Comparison of ENCODE assay signal across 14 cellular contexts in genomic region chr22:46131151-46131587, GRCh38. TPM values are rescaled to one million over a fixed set of nuclear protein-coding genes. Genes with fewer than 3 reads are reported as not detected.
DNase-seq lines count a peak whose midpoint lies in the region; ATAC-seq, FAIRE-seq and TF ChIP-seq lines count a peak whose summit lies in the region.
"Had no signal": no experiment of that assay in that cellular context is flagged by ENCODE, and none has a peak within 500 bp of the region (broad histone marks: within the 10 kb centered on the region; RNA-seq: fewer than 3 reads in every experiment).

No MANE protein-coding gene starts in this region.

- H3K18ac ChIP-seq in H1 (ENCODE audit: extremely low read depth, low read length), result no peak overlapping the region

- H3K4me1 ChIP-seq in DND-41 (ENCODE audit: insufficient read depth, low read length), result no peaks in the 10 kb centered on the region
- H3K4me1 ChIP-seq in H1 (replicated peaks in 1 of 4; ENCODE audit: control insufficient read depth in 3 of 4, insufficient read depth in 4 of 4, low read length in 3 of 4), result no peaks in the 10 kb centered on the region
- H3K4me1 ChIP-seq: prostate gland, tibial artery had no signal

- H3K14ac ChIP-seq in H1 (ENCODE audit: insufficient read length), result no peak overlapping the region

- no peak overlapping the region for H4K5ac ChIP-seq in H1 (ENCODE audit: insufficient read length, low read depth, low read length)

- no peak overlapping the region for H3K4me3 ChIP-seq in DND-41 (ENCODE audit: low read depth in 1 of 2, low read length in 2 of 2)
- no peak overlapping the region for H3K4me3 ChIP-seq in LNCaP clone FGC (ENCODE audit: low read depth, low read length)
- no peak overlapping the region for H3K4me3 ChIP-seq in H1 (ENCODE audit: extremely low read depth in 1 of 4, insufficient read depth in 2 of 4, low read depth in 3 of 4, low read length in 4 of 4)
- H3K4me3 ChIP-seq: prostate gland, tibial artery had no signal

- no peak overlapping the region for H3K4me2 ChIP-seq in DND-41 (ENCODE audit: insufficient read depth, low read length)
- no peak overlapping the region for H3K4me2 ChIP-seq in H1 (ENCODE audit: insufficient read depth in 1 of 2, low read depth in 2 of 2, low read length in 2 of 2)

- H4K91ac ChIP-seq in H1 (replicated peaks; ENCODE audit: insufficient read length, low read length), result no peak overlapping the region

- H2BK15ac ChIP-seq in H1 (ENCODE audit: low read length), result no peak overlapping the region

- no peaks in the 10 kb centered on the region for H3K79me2 ChIP-seq in DND-41 (ENCODE audit: insufficient read depth, low read length)
- H3K79me2 ChIP-seq in H1 (ENCODE audit: control insufficient read depth in 1 of 2, insufficient read depth in 2 of 2, low read length in 2 of 2), result no peaks in the 10 kb centered on the region

- no peak overlapping the region for H2AFZ ChIP-seq in DND-41 (ENCODE audit: low read depth, low read length)
- peak overlapping the region; percentile 79; the same call in 1 of the 2 replicates for H2AFZ ChIP-seq in H1 (ENCODE audit: low read length)

- H2AK5ac ChIP-seq in H1 (ENCODE audit: low read depth, low read length), result no peak overlapping the region

- no peak overlapping the region for H3K23ac ChIP-seq in H1 (ENCODE audit: insufficient read length)

- no peaks in the 10 kb centered on the region for H3K9me3 Mint-ChIP-seq in neural crest cell
- H3K9me3 Mint-ChIP-seq: activated naive CD8-positive, alpha-beta T cell treated with anti-CD3 and anti-CD28 coated beads, Interleukin-2, amount 50 U/mL, for 24 hours; IgD-negative memory B cell had no signal

- H3K9me3 ChIP-seq in DND-41 (ENCODE audit: insufficient read depth, low read length, severe bottlenecking) (no peaks in the 10 kb centered on the region), H1 (ENCODE audit: insufficient read depth in 2 of 2, low read depth in 1 of 2, low read length in 1 of 2) (no peaks in the 10 kb centered on the region)
- H3K9me3 ChIP-seq: prostate gland, tibial artery had no signal

- no peaks in the 10 kb centered on the region for H3K23me2 ChIP-seq in H1 (ENCODE audit: low read depth, low read length)

- TF ChIP-seq RAD21 in H1 (IDR thresholded peaks at IDR 0.05 in 1 of 2, conservative IDR thresholded peaks at IDR 0.05 in 1 of 2; ENCODE audit: low read depth in 2 of 2, low read length in 2 of 2), result peak; percentile 69 to 76

- H3K4me3 Mint-ChIP-seq in neural crest cell, result no peak overlapping the region
- H3K4me3 Mint-ChIP-seq: activated naive CD8-positive, alpha-beta T cell treated with anti-CD3 and anti-CD28 coated beads, Interleukin-2, amount 50 U/mL, for 24 hours had no signal

- H3K4ac ChIP-seq in H1 (replicated peaks; ENCODE audit: insufficient read length, low read depth, low read length), result peak overlapping the region; percentile 53

- peak overlapping the region; percentile 14; the same call in 1 of the 2 replicates for H2BK12ac ChIP-seq in H1 (ENCODE audit: low read depth, low read length)

- no peak overlapping the region for H3K27ac Mint-ChIP-seq in neural crest cell (ENCODE audit: unreplicated experiment)
- H3K27ac Mint-ChIP-seq: activated naive CD8-positive, alpha-beta T cell treated with anti-CD3 and anti-CD28 coated beads, Interleukin-2, amount 50 U/mL, for 24 hours had no signal

- WGBS in H1 (ENCODE audit: extremely low coverage in 1 of 2, insufficient coverage in 1 of 2, insufficient read length in 1 of 2, insufficient replicate concordance in 2 of 2, low coverage in 1 of 2, low lambda C conversion rate in 2 of 2, missing lambda C conversion rate in 1 of 2), 2 experiments, result 40% methylated on average over 10 of the region's 13 CpGs; no CpG with 5 or more reads in 1 of the 2 experiments

- TF ChIP-seq EP300 in H1 (IDR thresholded peaks at IDR 0.05; ENCODE audit: borderline replicate concordance in 1 of 2, low read depth in 2 of 2, low read length in 2 of 2), result no peak

- peaks cover 13% of the 10 kb centered on the region for H3K4me1 Mint-ChIP-seq in neural crest cell
- H3K4me1 Mint-ChIP-seq: activated naive CD8-positive, alpha-beta T cell treated with anti-CD3 and anti-CD28 coated beads, Interleukin-2, amount 50 U/mL, for 24 hours had no signal

- H3K9ac ChIP-seq in DND-41 (ENCODE audit: low read depth, low read length) (no peak overlapping the region), H1 (replicated peaks in 1 of 4; ENCODE audit: extremely low read depth in 1 of 4, low read depth in 3 of 4, low read length in 3 of 4) (no peak overlapping the region)

- POLR2A ChIA-PET in H1 (lab: Charles Lee; ENCODE audit: partially characterized antibody), result no interaction called here

- H3K27me3 ChIP-seq in DND-41 (ENCODE audit: insufficient read depth, low read length, poor library complexity) (no peaks in the 10 kb centered on the region), H1 (replicated peaks in 1 of 4; ENCODE audit: control insufficient read depth in 3 of 4, extremely low read depth in 1 of 4, insufficient read depth in 3 of 4, low read length in 3 of 4) (no peaks in the 10 kb centered on the region)
- H3K27me3 ChIP-seq: tibial artery had no signal

- no peak overlapping the region for H3K27ac ChIP-seq in DND-41 (ENCODE audit: low read length)
- no peak overlapping the region for H3K27ac ChIP-seq in H1 (ENCODE audit: low read depth, low read length)
- H3K27ac ChIP-seq: prostate gland, tibial artery had no signal

- no peak overlapping the region for H2BK120ac ChIP-seq in H1 (replicated peaks; ENCODE audit: low read depth, low read length)

- TF ChIP-seq CTCF in DND-41 (IDR thresholded peaks at IDR 0.05; ENCODE audit: borderline replicate concordance, extremely low read depth, low read length, poor library complexity, severe bottlenecking), result peak; percentile 63
- peak; percentile 5; the same call in 1 of the 2 replicates for TF ChIP-seq CTCF in LNCaP clone FGC (IDR thresholded peaks at IDR 0.05; ENCODE audit: control insufficient read depth, extremely low read depth, insufficient read depth)
- peak; percentile 91 to 98 (median 98) for TF ChIP-seq CTCF in H1 (IDR thresholded peaks at IDR 0.05; ENCODE audit: control extremely low read depth in 1 of 3, insufficient read depth in 1 of 3, low read depth in 1 of 3, low read length in 3 of 3)
- peak; percentile 48 for TF ChIP-seq CTCF in neural crest cell (conservative IDR thresholded peaks at IDR 0.05)

- H4K20me1 ChIP-seq in DND-41 (ENCODE audit: insufficient read depth, low read length) (no peaks in the 10 kb centered on the region), H1 (replicated peaks in 1 of 2; ENCODE audit: control insufficient read depth in 1 of 2, insufficient read depth in 2 of 2, low read length in 2 of 2) (peaks cover 0 to 3% of the 10 kb centered on the region in 2 experiments)

- ATAC-seq in DND-41 (ENCODE audit: insufficient read depth, low read depth), result no peak; the same call in 2 of the 3 replicates
- no peak for ATAC-seq in HG03280 (IDR thresholded peaks at IDR 0.05; ENCODE audit: unreplicated experiment)
- ATAC-seq: activated naive CD8-positive, alpha-beta T cell treated with anti-CD3 and anti-CD28 coated beads, Interleukin-2, amount 50 U/mL, for 24 hours had no signal

- no peaks in the 10 kb centered on the region for H3K36me3 ChIP-seq in DND-41 (ENCODE audit: insufficient read depth, low read length)
- H3K36me3 ChIP-seq in H1 (ENCODE audit: control insufficient read depth in 2 of 4, insufficient read depth in 4 of 4, low read length in 3 of 4), result no peaks in the 10 kb centered on the region
- H3K36me3 ChIP-seq: prostate gland, tibial artery had no signal

- DNase-seq in DND-41, result no peak
- no peak for DNase-seq in LNCaP clone FGC (ENCODE audit: low read depth)
- DNase-seq in H1 (ENCODE audit: low read depth in 1 of 2, low spot score in 2 of 2), result peak; percentile 50 to 91
- no peak for DNase-seq in neural crest cell (ENCODE audit: low read depth, low spot score)
- no peak for DNase-seq in NK-92 (lab: John Stamatoyannopoulos, UW; ENCODE audit: unreplicated experiment)
- DNase-seq in C1 segment of cervical spinal cord (lab: John Stamatoyannopoulos, UW), result no peak
- DNase-seq in SKM-1 (lab: John Stamatoyannopoulos, UW; ENCODE audit: unreplicated experiment), result no peak
- DNase-seq: activated CD8-positive, alpha-beta memory T cell treated with anti-CD3 and anti-CD28 coated beads for 24 hours; activated naive CD8-positive, alpha-beta T cell treated with anti-CD3 and anti-CD28 coated beads, Interleukin-2, amount 50 U/mL, for 24 hours; NCI-H2171; tibial artery had no signal

- H3K79me1 ChIP-seq in H1 (ENCODE audit: low read depth, low read length), result no peaks in the 10 kb centered on the region

- peak overlapping the region; percentile 80 for H4K8ac ChIP-seq in H1 (ENCODE audit: extremely low read depth, insufficient read depth, low read length)

- H3K36me3 Mint-ChIP-seq in neural crest cell (ENCODE audit: low read depth), result no peaks in the 10 kb centered on the region

- no peak overlapping the region for H2BK5ac ChIP-seq in H1 (ENCODE audit: low read depth, low read length)

- FAIRE-seq in H1 (lab: Jason Lieb, UNC), result peak; percentile 13

- no peak overlapping the region for H2BK20ac ChIP-seq in H1 (ENCODE audit: low read length)

- no peaks in the 10 kb centered on the region for H3K27me3 Mint-ChIP-seq in neural crest cell (ENCODE audit: low read depth)
- H3K27me3 Mint-ChIP-seq: activated naive CD8-positive, alpha-beta T cell treated with anti-CD3 and anti-CD28 coated beads, Interleukin-2, amount 50 U/mL, for 24 hours; IgD-negative memory B cell had no signal

- CTCF ChIA-PET in H1 (lab: Charles Lee; ENCODE audit: partially characterized antibody), result interaction anchor here (0.7 to 4.8 kb wide), 9 partner anchors 9 to 169 kb away, joined by 3 to 40 read pairs (median 4); no protein-coding TSS in a partner anchor

- H3K56ac ChIP-seq in H1 (replicated peaks; ENCODE audit: insufficient read length, low read depth, low read length), result no peak overlapping the region

- no peak for TF ChIP-seq POLR2A in H1 (IDR thresholded peaks at IDR 0.05; ENCODE audit: control extremely low read depth in 1 of 2, low read depth in 2 of 2, low read length in 2 of 2)

TF ChIP-seq in H1, 55 proteins besides CTCF, POLR2A, EP300 and RAD21 (continues in another document):
- no peak for TF ChIP-seq SUZ12 (IDR thresholded peaks at IDR 0.05; ENCODE audit: low read length)

RNA-seq across cellular contexts. Expression of gene PPARA, which starts 19.2 kb away (rescaled TPM):
- 8.2 and 10.0 TPM in 2 replicates for total RNA-seq in H1 (2021; fragmentation: NEBNext Ultra II Directional; extraction: Animal tissue kit (Norgen Biotek cat#: 25700))
- polyA plus RNA-seq in H1 (2011; rRNA removed), result 3.1 and 3.3 TPM in 2 replicates
- polyA plus RNA-seq in H1 (2011; cell fraction: cytosol; rRNA removed), result 3.6 TPM
- polyA plus RNA-seq in H1 (2011; cell fraction: nucleus; rRNA removed), result 9.9 TPM
- 3.8 to 4.8 TPM (median 4.5 TPM) in 4 replicates for polyA plus RNA-seq in H1 (2012, experiment 1 of 2)
- polyA plus RNA-seq in H1 (2012, experiment 2 of 2), result 3.1 TPM
- 3.9 TPM for polyA plus RNA-seq in H1 (2013, experiment 1 of 2)
- 3.4 TPM for polyA plus RNA-seq in H1 (2013, experiment 2 of 2)
- 6.5 and 7.4 TPM in 2 replicates for polyA minus RNA-seq in H1 (2011; rRNA and poly(A)+ RNA removed)
- 3.2 TPM for polyA minus RNA-seq in H1 (2011; cell fraction: cytosol; rRNA and poly(A)+ RNA removed)
- 14.7 TPM for polyA minus RNA-seq in H1 (2011; cell fraction: nucleus; rRNA and poly(A)+ RNA removed)
- total RNA-seq in neural crest cell, result 15.6 and 18.1 TPM in 2 replicates

Comparison
In these comparisons a context has a peak if more than half of its experiments do, and no peak if none do; other contexts are left out.
1. DNase-seq: peak in H1 (2 of 2); none in DND-41 (single experiment), LNCaP clone FGC (single experiment), neural crest cell (single experiment), NK-92 (single experiment), C1 segment of cervical spinal cord (0 of 14) and SKM-1 (single experiment).
2. CTCF ChIP-seq: peak in every context shown above with its lines; median percentile 98 in H1; 63 in DND-41; 48 in neural crest cell; 5 in LNCaP clone FGC.